ENCODE assay signal across 8 cellular contexts in the genomic region with DNA sequence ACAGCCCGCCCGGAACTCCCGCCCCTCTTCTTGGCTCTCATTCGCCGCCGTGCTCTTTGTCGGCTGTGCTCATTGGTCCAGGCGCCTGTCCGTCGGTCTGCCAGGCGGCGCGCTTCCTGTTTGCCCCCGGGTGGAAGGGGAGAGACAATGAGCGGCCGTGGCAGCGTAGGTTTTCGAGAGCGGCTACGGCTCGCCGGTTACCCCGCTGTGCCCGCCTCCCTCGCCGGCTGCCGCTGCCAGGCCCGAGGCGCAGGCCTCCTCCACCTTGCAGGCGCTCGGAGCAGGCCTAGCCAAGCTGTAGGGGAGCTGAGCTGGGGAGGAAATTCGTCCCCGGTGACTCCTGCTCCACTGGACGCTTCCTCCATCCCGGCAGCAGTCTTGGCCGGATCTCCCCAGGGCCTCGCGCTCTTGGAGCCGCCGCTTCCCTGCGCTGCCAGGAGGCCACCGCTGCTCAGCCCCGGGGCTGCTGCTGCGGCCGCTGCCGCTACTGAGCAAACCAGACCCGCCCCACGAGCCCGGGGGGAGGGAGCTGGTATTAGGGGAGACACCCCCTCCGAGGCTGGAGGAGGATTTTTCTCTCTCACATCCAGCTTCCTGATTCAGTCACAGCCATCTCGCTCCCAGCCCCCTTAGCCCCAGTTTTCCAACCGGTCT. TPM values are rescaled to one million over a fixed set of nuclear protein-coding genes. Genes with fewer than 3 reads are reported as not detected.
DNase-seq lines count a peak whose midpoint lies in the region; ATAC-seq and TF ChIP-seq lines count a peak whose summit lies in the region.

A gene (minus strand): TSS at position 2 of the 654 bp plus-strand sequence. CDS start 202 bp downstream, outside the sequence.

- H3K36me3 ChIP-seq in liver (ENCODE audit: control insufficient read depth in 4 of 4, insufficient read depth in 3 of 4, low read depth in 1 of 4, low read length in 3 of 4): no peaks in the 10 kb centered on the region

- peaks cover 0 to 37% (median 20%) of the 10 kb centered on the region in 4 donors for H3K4me1 ChIP-seq in liver (ENCODE audit: control insufficient read depth in 4 of 4, insufficient read depth in 4 of 4, low read length in 3 of 4)

- TF ChIP-seq RAD21 in liver (IDR thresholded peaks at IDR 0.05): peak in 1 of 2 donors; percentile 58

- ATAC-seq in GM19372 (IDR thresholded peaks at IDR 0.05; ENCODE audit: low read depth, unreplicated experiment) (peak; percentile 61), HG03558 (IDR thresholded peaks at IDR 0.05; ENCODE audit: extremely low read depth, unreplicated experiment) (peak; percentile 52)

- whole genome bisulfite sequencing in liver: under 1% methylated on average over 52 of the region's 52 CpGs

- DNase-seq in NCI-H82 (lab: John Stamatoyannopoulos, UW) (peak; percentile 99), dermis blood vessel endothelial cell (peak; percentile 98)
- peak; percentile 94 to 96 for DNase-seq in activated CD4-positive, alpha-beta T cell treated with anti-CD3 and anti-CD28 coated beads, Interleukin-2, amount 50 U/mL, for 48 hours
- peak; percentile 97 for DNase-seq in stimulated activated CD4-positive, alpha-beta T cell treated with anti-CD3 and anti-CD28 coated beads, Interleukin-4, amount 100 ng/mL, for 24 hours

- H3K27ac ChIP-seq in C4-2B: peak within 1 kb of the TSS; percentile 100
- H3K27ac ChIP-seq in liver (ENCODE audit: low read depth in 1 of 2, low read length in 2 of 2): peak within 1 kb of the TSS; percentile 100

- H3K9me3 ChIP-seq in liver (ENCODE audit: control insufficient read depth in 4 of 4, low read length in 3 of 4): no peaks in the 10 kb centered on the region

- H3K27me3 ChIP-seq in liver (ENCODE audit: control insufficient read depth in 4 of 4, insufficient read depth in 4 of 4, low read length in 3 of 4): no peaks in the 10 kb centered on the region

- H3K4me3 ChIP-seq in liver (ENCODE audit: low read depth in 1 of 3, low read length in 3 of 3): peak within 1 kb of the TSS; percentile 51 to 97 (median 97)

- H3K9ac ChIP-seq in liver (ENCODE audit: low read depth in 1 of 2, low read length in 2 of 2): peak within 1 kb of the TSS; percentile 73 to 82

- no peak for TF ChIP-seq CTCF in C4-2B (conservative IDR thresholded peaks at IDR 0.05)
- no peak for TF ChIP-seq CTCF in liver (IDR thresholded peaks at IDR 0.05; ENCODE audit: low read depth, low read length, missing input control)

TF ChIP-seq in liver, 16 proteins besides CTCF, POLR2A, EP300 and RAD21:
- TF ChIP-seq RXRA (IDR thresholded peaks at IDR 0.05) (peak in 1 of 2 donors; percentile 14), YY1 (IDR thresholded peaks at IDR 0.05) (peak; percentile 90), SP1 (IDR thresholded peaks at IDR 0.05) (peak; percentile 90), NR2F2 (IDR thresholded peaks at IDR 0.05) (no peak), JUND (IDR thresholded peaks at IDR 0.05) (no peak), TAF1 (conservative IDR thresholded peaks at IDR 0.05) (peak; percentile 69), GABPA (IDR thresholded peaks at IDR 0.05 in 1 of 2, conservative IDR thresholded peaks at IDR 0.05 in 1 of 2) (peak; percentile 80 to 93)
- TF ChIP-seq, protein P1, sequence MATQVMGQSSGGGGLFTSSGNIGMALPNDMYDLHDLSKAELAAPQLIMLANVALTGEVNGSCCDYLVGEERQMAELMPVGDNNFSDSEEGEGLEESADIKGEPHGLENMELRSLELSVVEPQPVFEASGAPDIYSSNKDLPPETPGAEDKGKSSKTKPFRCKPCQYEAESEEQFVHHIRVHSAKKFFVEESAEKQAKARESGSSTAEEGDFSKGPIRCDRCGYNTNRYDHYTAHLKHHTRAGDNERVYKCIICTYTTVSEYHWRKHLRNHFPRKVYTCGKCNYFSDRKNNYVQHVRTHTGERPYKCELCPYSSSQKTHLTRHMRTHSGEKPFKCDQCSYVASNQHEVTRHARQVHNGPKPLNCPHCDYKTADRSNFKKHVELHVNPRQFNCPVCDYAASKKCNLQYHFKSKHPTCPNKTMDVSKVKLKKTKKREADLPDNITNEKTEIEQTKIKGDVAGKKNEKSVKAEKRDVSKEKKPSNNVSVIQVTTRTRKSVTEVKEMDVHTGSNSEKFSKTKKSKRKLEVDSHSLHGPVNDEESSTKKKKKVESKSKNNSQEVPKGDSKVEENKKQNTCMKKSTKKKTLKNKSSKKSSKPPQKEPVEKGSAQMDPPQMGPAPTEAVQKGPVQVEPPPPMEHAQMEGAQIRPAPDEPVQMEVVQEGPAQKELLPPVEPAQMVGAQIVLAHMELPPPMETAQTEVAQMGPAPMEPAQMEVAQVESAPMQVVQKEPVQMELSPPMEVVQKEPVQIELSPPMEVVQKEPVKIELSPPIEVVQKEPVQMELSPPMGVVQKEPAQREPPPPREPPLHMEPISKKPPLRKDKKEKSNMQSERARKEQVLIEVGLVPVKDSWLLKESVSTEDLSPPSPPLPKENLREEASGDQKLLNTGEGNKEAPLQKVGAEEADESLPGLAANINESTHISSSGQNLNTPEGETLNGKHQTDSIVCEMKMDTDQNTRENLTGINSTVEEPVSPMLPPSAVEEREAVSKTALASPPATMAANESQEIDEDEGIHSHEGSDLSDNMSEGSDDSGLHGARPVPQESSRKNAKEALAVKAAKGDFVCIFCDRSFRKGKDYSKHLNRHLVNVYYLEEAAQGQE (IDR thresholded peaks at IDR 0.05): peak; percentile 66

RNA-seq across cellular contexts. Expression of the gene that starts here (rescaled TPM):
- total RNA-seq in dermis blood vessel endothelial cell (98.9 and 107 TPM in 2 replicates), liver (10 to 100 TPM; 55.4 to 83.7 TPM)
- polyA plus RNA-seq in liver: 10 to 100 TPM in 1 of 2 donors, 1 to 10 TPM in 1; 10.0 to 11.0 TPM

Comparison
In these comparisons a context has a peak if more than half of its experiments do, and no peak if none do; other contexts are left out.
1. Peak in every context shown above with its lines: DNase-seq, ATAC-seq, H3K4me3 ChIP-seq and H3K27ac ChIP-seq.